ENCODE assay signal across 20 cellular contexts in genomic region chr1:90007979-90008404, GRCh38. TPM values are rescaled to one million over a fixed set of nuclear protein-coding genes. Genes with fewer than 3 reads are reported as not detected.
DNase-seq lines count a peak whose midpoint lies in the region; ATAC-seq, FAIRE-seq and TF ChIP-seq lines count a peak whose summit lies in the region.
"Had no signal": no experiment of that assay in that cellular context is flagged by ENCODE, and none has a peak within 500 bp of the region (broad histone marks: within the 10 kb centered on the region; RNA-seq: fewer than 3 reads in every experiment).

No MANE protein-coding gene starts in this region.

- H3K9ac ChIP-seq in K562 (ENCODE audit: insufficient read depth in 1 of 2, low read depth in 2 of 2, low read length in 2 of 2) (peak overlapping the region in 1 of 2 experiments; percentile 24; a peak in 1 of 4 replicates), liver (ENCODE audit: low read depth in 1 of 2, low read length in 2 of 2) (peak overlapping the region in 1 of 2 donors; percentile 14)
- H3K9ac ChIP-seq: SK-N-SH had no signal

- H3K9me3 ChIP-seq in K562 (replicated peaks; ENCODE audit: control insufficient read depth, insufficient read depth, low read depth, low read length) (no peaks in the 10 kb centered on the region), liver (ENCODE audit: control insufficient read depth in 4 of 4, low read length in 3 of 4) (no peaks in the 10 kb centered on the region), ascending aorta (no peaks in the 10 kb centered on the region), mucosa of descending colon (no peaks in the 10 kb centered on the region)
- H3K9me3 ChIP-seq: SK-N-SH had no signal

- H2AFZ ChIP-seq in K562 (ENCODE audit: low read depth, low read length): no peak overlapping the region

- no peak for TF ChIP-seq CTCF in K562 (IDR thresholded peaks at IDR 0.05 in 2 of 3, conservative IDR thresholded peaks at IDR 0.05 in 1 of 3; ENCODE audit: insufficient read depth in 2 of 3, low read depth in 1 of 3, low read length in 3 of 3)
- no peak for TF ChIP-seq CTCF in liver (IDR thresholded peaks at IDR 0.05; ENCODE audit: low read depth, low read length, missing input control)
- TF ChIP-seq CTCF in ascending aorta (IDR thresholded peaks at IDR 0.05): no peak
- no peak for TF ChIP-seq CTCF in mucosa of descending colon (IDR thresholded peaks at IDR 0.05)

- TF ChIP-seq EP300 in K562 (IDR thresholded peaks at IDR 0.05; ENCODE audit: low read length): no peak

- in situ Hi-C loops in K562 (cut with MboI): no loop called here

- H3K27ac ChIP-seq in K562 (ENCODE audit: extremely low read depth, low read depth, low read length) (peak overlapping the region; percentile 50; the same call in 2 of the 3 replicates), liver (ENCODE audit: low read depth in 1 of 2, low read length in 2 of 2) (no peak overlapping the region), ascending aorta (no peak overlapping the region)

- DNase-seq in H4 (ENCODE audit: low spot score) (peak; percentile 47), OCI-M1 (lab: John Stamatoyannopoulos, UW) (peak; percentile 63), K562 (ENCODE audit: extremely low read depth in 1 of 4, low spot score in 3 of 4) (peak in 1 of 4 experiments; percentile 17), ascending aorta (ENCODE audit: low spot score in 2 of 2) (no peak), mucosa of descending colon (no peak)
- DNase-seq in activated naive CD8-positive, alpha-beta T cell treated with anti-CD3 and anti-CD28 coated beads for 36 hours: no peak
- DNase-seq: C1 segment of cervical spinal cord; CD8-positive, alpha-beta memory T cell; DMS79; NCI-H1417; NCI-H187; NCI-H2107; NCI-H510A; NCI-H774; SHP77; SK-N-SH had no signal

- TF ChIP-seq RAD21 in K562 (CRISPR knock-in tag; conservative IDR thresholded peaks at IDR 0.05 in 1 of 2, IDR thresholded peaks at IDR 0.05 in 1 of 2): no peak
- no peak for TF ChIP-seq RAD21 in liver (IDR thresholded peaks at IDR 0.05)

- peaks cover 71% of the 10 kb centered on the region for H3K79me2 ChIP-seq in K562 (ENCODE audit: control insufficient read depth, insufficient read depth, low read length)

- no peak for TF ChIP-seq POLR2A in K562 (conservative IDR thresholded peaks at IDR 0.05)

- intact Hi-C loops in K562 (cut with micrococcal nuclease): loop anchor here (10.0 kb wide), 1 partner anchor 1323 kb away; the partner anchor contains the start of gene PKN2
- intact Hi-C loops in ascending aorta (cut with DNase I): no loop called here
- intact Hi-C loops in mucosa of descending colon (cut with DNase I, micrococcal nuclease): no loop called here

- POLR2A ChIA-PET in K562 (lab: Yijun Ruan, JAX): interaction anchor here (0.7 to 1.7 kb wide), 3 partner anchors 15 to 193 kb away, joined by 3 to 5 read pairs (median 5); partner anchors contain the start of gene LRRC8D

- 3% methylated on average over 2 of the region's 2 CpGs for WGBS in K562 (ENCODE audit: insufficient coverage, low coverage, missing lambda C conversion rate)
- WGBS in liver: 54% methylated on average over 2 of the region's 2 CpGs

- H3K36me3 ChIP-seq in K562 (ENCODE audit: control insufficient read depth, insufficient read depth, low read length): peaks cover 76% of the 10 kb centered on the region
- H3K36me3 ChIP-seq in liver (ENCODE audit: control insufficient read depth in 4 of 4, insufficient read depth in 3 of 4, low read depth in 1 of 4, low read length in 3 of 4): peaks cover 3 to 36% (median 28%) of the 10 kb centered on the region in 4 donors
- peaks cover 26 to 31% of the 10 kb centered on the region in 2 donors for H3K36me3 ChIP-seq in ascending aorta
- H3K36me3 ChIP-seq in mucosa of descending colon (ENCODE audit: low read depth): no peaks in the 10 kb centered on the region

- peaks cover 35% of the 10 kb centered on the region for H3K36me3 Mint-ChIP-seq in activated naive CD8-positive, alpha-beta T cell treated with anti-CD3 and anti-CD28 coated beads for 36 hours

- no peaks in the 10 kb centered on the region for H3K9me1 ChIP-seq in K562 (ENCODE audit: control insufficient read depth, insufficient read depth, low read length)

- no peak overlapping the region for H3K4me3 ChIP-seq in K562
- no peak overlapping the region for H3K4me3 ChIP-seq in liver (ENCODE audit: low read depth in 1 of 3, low read length in 3 of 3)
- H3K4me3 ChIP-seq in ascending aorta: no peak overlapping the region
- no peak overlapping the region for H3K4me3 ChIP-seq in mucosa of descending colon

- no peaks in the 10 kb centered on the region; the same call in 1 of the 2 replicates for H4K20me1 ChIP-seq in K562 (replicated peaks; ENCODE audit: control insufficient read depth, insufficient read depth, low read length)

- no peaks in the 10 kb centered on the region for H3K27me3 Mint-ChIP-seq in activated naive CD8-positive, alpha-beta T cell treated with anti-CD3 and anti-CD28 coated beads for 36 hours
- H3K27me3 Mint-ChIP-seq: CD8-positive, alpha-beta memory T cell had no signal

- peak overlapping the region; percentile 45 for H3K4me2 ChIP-seq in K562 (ENCODE audit: insufficient read depth, low read length)
- H3K4me2 ChIP-seq: SK-N-SH had no signal

- peak; percentile 74 for FAIRE-seq in K562 (lab: Jason Lieb, UNC)
- FAIRE-seq: HTR-8/SVneo had no signal

- H3K27me3 ChIP-seq in K562 (ENCODE audit: control insufficient read depth in 2 of 2, insufficient read depth in 2 of 2, low read length in 2 of 2) (no peaks in the 10 kb centered on the region), liver (ENCODE audit: control insufficient read depth in 4 of 4, insufficient read depth in 4 of 4, low read length in 3 of 4) (no peaks in the 10 kb centered on the region), ascending aorta (no peaks in the 10 kb centered on the region)

- CTCF ChIA-PET in K562 (lab: Yijun Ruan, JAX; ENCODE audit: low intra/inter-chr PET ratio): no interaction called here

- BruUV-seq in K562 (replicated peaks; lab: Mats Ljungman, UMichigan): no TSS peak

- H3K4me1 ChIP-seq in K562 (replicated peaks in 1 of 2; ENCODE audit: control insufficient read depth in 2 of 2, insufficient read depth in 2 of 2, low read length in 2 of 2): peaks cover 0 to 25% of the 10 kb centered on the region in 2 experiments; a peak in 4 of 5 replicates
- H3K4me1 ChIP-seq in liver (ENCODE audit: control insufficient read depth in 4 of 4, insufficient read depth in 4 of 4, low read length in 3 of 4): peaks cover 1 to 18% (median 13%) of the 10 kb centered on the region in 4 donors
- no peaks in the 10 kb centered on the region for H3K4me1 ChIP-seq in ascending aorta
- no peaks in the 10 kb centered on the region for H3K4me1 ChIP-seq in mucosa of descending colon (ENCODE audit: low read depth)

- H3K4me1 Mint-ChIP-seq in activated naive CD8-positive, alpha-beta T cell treated with anti-CD3 and anti-CD28 coated beads for 36 hours: peaks cover 17% of the 10 kb centered on the region

- no peak overlapping the region for H3K4me3 Mint-ChIP-seq in activated naive CD8-positive, alpha-beta T cell treated with anti-CD3 and anti-CD28 coated beads for 36 hours
- H3K4me3 Mint-ChIP-seq: CD8-positive, alpha-beta memory T cell had no signal

- peak; percentile 77 for ATAC-seq in K562
- no peak for ATAC-seq in mucosa of descending colon
- no peak for ATAC-seq in GM19023 (IDR thresholded peaks at IDR 0.05; ENCODE audit: unreplicated experiment)
- ATAC-seq: HCT116 had no signal

- no peaks in the 10 kb centered on the region for H3K9me3 Mint-ChIP-seq in activated naive CD8-positive, alpha-beta T cell treated with anti-CD3 and anti-CD28 coated beads for 36 hours
- H3K9me3 Mint-ChIP-seq: CD8-positive, alpha-beta memory T cell had no signal

- H3K27ac Mint-ChIP-seq in activated naive CD8-positive, alpha-beta T cell treated with anti-CD3 and anti-CD28 coated beads for 36 hours: no peak overlapping the region

TF ChIP-seq in liver, 16 proteins besides CTCF, POLR2A, EP300 and RAD21 (continues in another document):
- no peak for TF ChIP-seq EGR1 (IDR thresholded peaks at IDR 0.05; ENCODE audit: low read depth in 2 of 2)

RNA-seq across cellular contexts. Expression of gene ZNF326, which starts 13.1 kb away (rescaled TPM):
- 3.2 and 5.7 TPM in 2 replicates for total RNA-seq in H4 (2014; rRNA removed; shearing (Covaris generic))
- 16.4 and 77.7 TPM in 2 replicates for total RNA-seq in K562 (2011; cell fraction: chromatin; rRNA removed; ENCODE audit: low replicate concordance)
- 11.0 and 16.2 TPM in 2 replicates for total RNA-seq in K562 (2011; cell fraction: nucleolus; rRNA removed)
- 31.3 and 61.9 TPM in 2 replicates for total RNA-seq in K562 (2011; cell fraction: nucleoplasm; rRNA removed)
- total RNA-seq in K562 (2014; rRNA removed) (7.2 and 9.2 TPM in 2 replicates), K562 (2014; rRNA removed; fragmentation: Illumina TruSeq; extraction: Trizol) (20.1 and 24.4 TPM in 2 replicates), K562 (2015; rRNA removed; fragmentation: Illumina TruSeq; extraction: Trizol) (17.1 and 19.4 TPM in 2 replicates), K562 (2021) (17.6 and 23.5 TPM in 2 replicates), liver (10 to 100 TPM; 11.6 to 14.6 TPM), ascending aorta (0.75 TPM), mucosa of descending colon (10 to 100 TPM; 25.8 to 41.5 (median 40.1) TPM)
- polyA plus RNA-seq in K562 (2011; rRNA removed) (29.5 and 30.6 TPM in 2 replicates), K562 (2014; fragmentation: Illumina TruSeq; extraction: Trizol) (26.8 and 33.2 TPM in 2 replicates), K562 (2014; fragmentation: Nextera tagmentation; extraction: Ambion mirVana) (1 to 10 TPM; 7.3 to 7.7 TPM), K562 (2014; rRNA removed) (30.4 and 31.6 TPM in 2 replicates), liver (10 to 100 TPM in 1 of 2 donors, 1 to 10 TPM in 1; 6.5 to 10.2 TPM)
- polyA plus RNA-seq in K562 (2011; cell fraction: cytosol; rRNA removed): 10.0 and 21.1 TPM in 2 replicates
- polyA plus RNA-seq in K562 (2011; cell fraction: nucleus; rRNA removed): 27.1 and 38.8 TPM in 2 replicates
- polyA plus RNA-seq in K562 (2012): 13.6 and 33.7 TPM in 2 replicates
- polyA minus RNA-seq in K562 (2011; rRNA and poly(A)+ RNA removed): 44.2 and 52.3 TPM in 2 replicates
- polyA minus RNA-seq in K562 (2011; cell fraction: cytosol; rRNA and poly(A)+ RNA removed): 11.2 and 14.7 TPM in 2 replicates
- 63.7 and 116 TPM in 2 replicates for polyA minus RNA-seq in K562 (2011; cell fraction: nucleus; rRNA and poly(A)+ RNA removed)
- total RNA-seq in activated naive CD8-positive, alpha-beta T cell treated with anti-CD3 and anti-CD28 coated beads for 36 hours: 10 to 100 TPM; 26.8 to 28.1 TPM

Comparison
In these comparisons a context has a peak if more than half of its experiments do, and no peak if none do; other contexts are left out.
1. DNase-seq: peak in H4 (single experiment) and OCI-M1 (single experiment); none in activated naive CD8-positive, alpha-beta T cell treated with anti-CD3 and anti-CD28 coated beads for 36 hours (single experiment), ascending aorta (0 of 2) and mucosa of descending colon (0 of 3).